ENCODE assay signal across 1 cellular context in genomic region chr3:53846134-53846850, GRCh38.
TF ChIP-seq lines count a peak whose summit lies in the region.

A gene with protein sequence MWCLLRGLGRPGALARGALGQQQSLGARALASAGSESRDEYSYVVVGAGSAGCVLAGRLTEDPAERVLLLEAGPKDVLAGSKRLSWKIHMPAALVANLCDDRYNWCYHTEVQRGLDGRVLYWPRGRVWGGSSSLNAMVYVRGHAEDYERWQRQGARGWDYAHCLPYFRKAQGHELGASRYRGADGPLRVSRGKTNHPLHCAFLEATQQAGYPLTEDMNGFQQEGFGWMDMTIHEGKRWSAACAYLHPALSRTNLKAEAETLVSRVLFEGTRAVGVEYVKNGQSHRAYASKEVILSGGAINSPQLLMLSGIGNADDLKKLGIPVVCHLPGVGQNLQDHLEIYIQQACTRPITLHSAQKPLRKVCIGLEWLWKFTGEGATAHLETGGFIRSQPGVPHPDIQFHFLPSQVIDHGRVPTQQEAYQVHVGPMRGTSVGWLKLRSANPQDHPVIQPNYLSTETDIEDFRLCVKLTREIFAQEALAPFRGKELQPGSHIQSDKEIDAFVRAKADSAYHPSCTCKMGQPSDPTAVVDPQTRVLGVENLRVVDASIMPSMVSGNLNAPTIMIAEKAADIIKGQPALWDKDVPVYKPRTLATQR (minus strand): TSS chr3:53846419. CDS start chr3:53824008, 22,411 bp downstream.
A gene with protein sequence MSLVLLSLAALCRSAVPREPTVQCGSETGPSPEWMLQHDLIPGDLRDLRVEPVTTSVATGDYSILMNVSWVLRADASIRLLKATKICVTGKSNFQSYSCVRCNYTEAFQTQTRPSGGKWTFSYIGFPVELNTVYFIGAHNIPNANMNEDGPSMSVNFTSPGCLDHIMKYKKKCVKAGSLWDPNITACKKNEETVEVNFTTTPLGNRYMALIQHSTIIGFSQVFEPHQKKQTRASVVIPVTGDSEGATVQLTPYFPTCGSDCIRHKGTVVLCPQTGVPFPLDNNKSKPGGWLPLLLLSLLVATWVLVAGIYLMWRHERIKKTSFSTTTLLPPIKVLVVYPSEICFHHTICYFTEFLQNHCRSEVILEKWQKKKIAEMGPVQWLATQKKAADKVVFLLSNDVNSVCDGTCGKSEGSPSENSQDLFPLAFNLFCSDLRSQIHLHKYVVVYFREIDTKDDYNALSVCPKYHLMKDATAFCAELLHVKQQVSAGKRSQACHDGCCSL (plus strand): TSS chr3:53846568. CDS start chr3:53846589, 21 bp downstream.

TF ChIP-seq in HepG2, 621 proteins besides CTCF, POLR2A, EP300 and RAD21 (continued from another document and continues in another):
- peak; percentile 68; the same call in 1 of the 2 replicates for TF ChIP-seq KIAA2018 (CRISPR knock-in tag; IDR thresholded peaks at IDR 0.05; ENCODE audit: borderline replicate concordance)
- no peak for TF ChIP-seq TCF12 (IDR thresholded peaks at IDR 0.05)
- peak; percentile 81 for TF ChIP-seq TCF12 (CRISPR knock-in tag; IDR thresholded peaks at IDR 0.05)
- TF ChIP-seq DNMT3B (CRISPR knock-in tag; conservative IDR thresholded peaks at IDR 0.05), result no peak
- 0 out of 2 replicates have a peak, but pooled peaks have one; percentile 40 for TF ChIP-seq ZNF292 (CRISPR knock-in tag; IDR thresholded peaks at IDR 0.05; ENCODE audit: borderline replicate concordance, low read depth)
- no peak for TF ChIP-seq GLI4 (CRISPR knock-in tag; IDR thresholded peaks at IDR 0.05; ENCODE audit: borderline replicate concordance)
- TF ChIP-seq FOXA3 (CRISPR knock-in tag; IDR thresholded peaks at IDR 0.05), result peak; percentile 50
- TF ChIP-seq, protein P1, sequence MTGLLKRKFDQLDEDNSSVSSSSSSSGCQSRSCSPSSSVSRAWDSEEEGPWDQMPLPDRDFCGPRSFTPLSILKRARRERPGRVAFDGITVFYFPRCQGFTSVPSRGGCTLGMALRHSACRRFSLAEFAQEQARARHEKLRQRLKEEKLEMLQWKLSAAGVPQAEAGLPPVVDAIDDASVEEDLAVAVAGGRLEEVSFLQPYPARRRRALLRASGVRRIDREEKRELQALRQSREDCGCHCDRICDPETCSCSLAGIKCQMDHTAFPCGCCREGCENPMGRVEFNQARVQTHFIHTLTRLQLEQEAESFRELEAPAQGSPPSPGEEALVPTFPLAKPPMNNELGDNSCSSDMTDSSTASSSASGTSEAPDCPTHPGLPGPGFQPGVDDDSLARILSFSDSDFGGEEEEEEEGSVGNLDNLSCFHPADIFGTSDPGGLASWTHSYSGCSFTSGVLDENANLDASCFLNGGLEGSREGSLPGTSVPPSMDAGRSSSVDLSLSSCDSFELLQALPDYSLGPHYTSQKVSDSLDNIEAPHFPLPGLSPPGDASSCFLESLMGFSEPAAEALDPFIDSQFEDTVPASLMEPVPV (CRISPR knock-in tag; IDR thresholded peaks at IDR 0.05), result peak; percentile 90
- no peak for TF ChIP-seq RBAK (CRISPR knock-in tag; IDR thresholded peaks at IDR 0.05)
- TF ChIP-seq, protein P2, sequence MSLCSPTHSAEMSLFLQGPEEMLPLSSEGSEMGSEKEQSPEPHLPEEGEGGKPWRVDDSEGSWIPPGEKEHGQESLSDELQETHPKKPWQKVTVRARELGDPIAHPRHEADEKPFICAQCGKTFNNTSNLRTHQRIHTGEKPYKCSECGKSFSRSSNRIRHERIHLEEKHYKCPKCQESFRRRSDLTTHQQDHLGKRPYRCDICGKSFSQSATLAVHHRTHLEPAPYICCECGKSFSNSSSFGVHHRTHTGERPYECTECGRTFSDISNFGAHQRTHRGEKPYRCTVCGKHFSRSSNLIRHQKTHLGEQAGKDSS (CRISPR knock-in tag; IDR thresholded peaks at IDR 0.05; ENCODE audit: borderline replicate concordance, low read depth), result peak; percentile 64; the same call in 1 of the 2 replicates
- peak; percentile 72; the same call in 1 of the 2 replicates for TF ChIP-seq ERF (CRISPR knock-in tag; IDR thresholded peaks at IDR 0.05)
- TF ChIP-seq SP140L (CRISPR knock-in tag; IDR thresholded peaks at IDR 0.05; ENCODE audit: borderline replicate concordance), result no peak
- 0 out of 2 replicates have a peak, but pooled peaks have one; percentile 44 for TF ChIP-seq SOX5 (CRISPR knock-in tag; IDR thresholded peaks at IDR 0.05; ENCODE audit: borderline replicate concordance)
- TF ChIP-seq ZNF543 (CRISPR knock-in tag; IDR thresholded peaks at IDR 0.05), result peak; percentile 55; the same call in 1 of the 2 replicates
- no peak for TF ChIP-seq ATF5 (CRISPR knock-in tag; IDR thresholded peaks at IDR 0.05; ENCODE audit: low read depth)
- peak; percentile 48; the same call in 1 of the 2 replicates for TF ChIP-seq LBX2 (CRISPR knock-in tag; IDR thresholded peaks at IDR 0.05; ENCODE audit: borderline replicate concordance)
- TF ChIP-seq ZNF318 (CRISPR knock-in tag; IDR thresholded peaks at IDR 0.05), result peak; percentile 64; the same call in 1 of the 2 replicates
- no peak for TF ChIP-seq MAFK (conservative IDR thresholded peaks at IDR 0.05 in 1 of 2, IDR thresholded peaks at IDR 0.05 in 1 of 2; ENCODE audit: low read length in 2 of 2)
- TF ChIP-seq NFYC (CRISPR knock-in tag; IDR thresholded peaks at IDR 0.05), result no peak
- TF ChIP-seq MED1 (CRISPR knock-in tag; IDR thresholded peaks at IDR 0.05), result peak; percentile 92
- no peak for TF ChIP-seq ARNT (IDR thresholded peaks at IDR 0.05)
- TF ChIP-seq, protein P3, sequence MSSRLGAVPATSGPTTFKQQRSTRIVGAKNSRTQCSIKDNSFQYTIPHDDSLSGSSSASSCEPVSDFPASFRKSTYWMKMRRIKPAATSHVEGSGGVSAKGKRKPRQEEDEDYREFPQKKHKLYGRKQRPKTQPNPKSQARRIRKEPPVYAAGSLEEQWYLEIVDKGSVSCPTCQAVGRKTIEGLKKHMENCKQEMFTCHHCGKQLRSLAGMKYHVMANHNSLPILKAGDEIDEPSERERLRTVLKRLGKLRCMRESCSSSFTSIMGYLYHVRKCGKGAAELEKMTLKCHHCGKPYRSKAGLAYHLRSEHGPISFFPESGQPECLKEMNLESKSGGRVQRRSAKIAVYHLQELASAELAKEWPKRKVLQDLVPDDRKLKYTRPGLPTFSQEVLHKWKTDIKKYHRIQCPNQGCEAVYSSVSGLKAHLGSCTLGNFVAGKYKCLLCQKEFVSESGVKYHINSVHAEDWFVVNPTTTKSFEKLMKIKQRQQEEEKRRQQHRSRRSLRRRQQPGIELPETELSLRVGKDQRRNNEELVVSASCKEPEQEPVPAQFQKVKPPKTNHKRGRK (CRISPR knock-in tag; IDR thresholded peaks at IDR 0.05), result no peak
